In genomic region chr7:150937848-150938561, GRCh38 we compare ENCODE assay signal across 10 cellular contexts. TPM values are rescaled to one million over a fixed set of nuclear protein-coding genes. Genes with fewer than 3 reads are reported as not detected.
DNase-seq lines count a peak whose midpoint lies in the region; ATAC-seq and TF ChIP-seq lines count a peak whose summit lies in the region.
"Had no signal": no experiment of that assay in that cellular context is flagged by ENCODE, and none has a peak within 500 bp of the region (broad histone marks: within the 10 kb centered on the region; RNA-seq: fewer than 3 reads in every experiment).

No MANE protein-coding gene starts in this region.

- H3K9ac ChIP-seq in SK-N-SH: no peak overlapping the region
- H3K9ac ChIP-seq in fibroblast of lung (ENCODE audit: insufficient read depth, low read length): no peak overlapping the region

- H3K4me2 ChIP-seq in SK-N-SH (no peak overlapping the region), fibroblast of lung (ENCODE audit: extremely low read depth, insufficient read depth, low read length) (no peak overlapping the region)

- CTCF ChIA-PET in SK-N-SH (lab: Yijun Ruan, JAX): interaction anchor here (0.6 to 5.5 kb wide), 15 partner anchors 16 to 173 kb away, joined by 3 to 49 read pairs (median 5); no protein-coding TSS in a partner anchor

- no peak for TF ChIP-seq POLR2A in thyroid gland (IDR thresholded peaks at IDR 0.05)

- ATAC-seq in HG02840 (IDR thresholded peaks at IDR 0.05; ENCODE audit: low FRiP score, unreplicated experiment) (no peak), GM19467 (IDR thresholded peaks at IDR 0.05; ENCODE audit: unreplicated experiment) (no peak), heart right ventricle (no peak)

- no peaks in the 10 kb centered on the region for H3F3A ChIP-seq in SK-N-SH (replicated peaks; ENCODE audit: insufficient read depth)

- no peaks in the 10 kb centered on the region for H4K20me1 ChIP-seq in SK-N-SH (ENCODE audit: insufficient read depth)
- H4K20me1 ChIP-seq in fibroblast of lung (ENCODE audit: control insufficient read depth, extremely low read depth, insufficient read depth, low read length): no peaks in the 10 kb centered on the region

- H3K27me3 ChIP-seq in SK-N-SH (ENCODE audit: insufficient read depth) (peaks cover 27% of the 10 kb centered on the region; the same call in 1 of the 2 replicates), fibroblast of lung (ENCODE audit: control insufficient read depth, insufficient read depth, low read length) (no peaks in the 10 kb centered on the region), thyroid gland (no peaks in the 10 kb centered on the region), heart right ventricle (peaks cover 0 to 22% (median 0%) of the 10 kb centered on the region in 7 donors)

- POLR2A ChIA-PET in SK-N-SH (lab: Yijun Ruan, JAX): interaction anchor here (0.8 to 2.5 kb wide), 6 partner anchors 8 to 151 kb away, joined by 3 to 6 read pairs (median 4); no protein-coding TSS in a partner anchor

- H3K9me3 ChIP-seq in SK-N-SH (no peaks in the 10 kb centered on the region), fibroblast of lung (ENCODE audit: control insufficient read depth, insufficient read depth, low read depth, low read length) (no peaks in the 10 kb centered on the region), thyroid gland (no peaks in the 10 kb centered on the region), heart right ventricle (no peaks in the 10 kb centered on the region)

- H3K9me2 ChIP-seq in SK-N-SH: no peaks in the 10 kb centered on the region

- no peak overlapping the region for H3K4me3 ChIP-seq in SK-N-SH (ENCODE audit: low read depth in 2 of 2, low read length in 1 of 2)
- no peak overlapping the region for H3K4me3 ChIP-seq in fibroblast of lung (replicated peaks in 1 of 4; ENCODE audit: control extremely low read depth in 1 of 4, insufficient read depth in 1 of 4, low read depth in 3 of 4, low read length in 4 of 4)
- no peak overlapping the region for H3K4me3 ChIP-seq in thyroid gland (replicated peaks in 1 of 3)
- no peak overlapping the region for H3K4me3 ChIP-seq in heart right ventricle

- TF ChIP-seq CTCF in SK-N-SH (IDR thresholded peaks at IDR 0.05) (no peak), fibroblast of lung (conservative IDR thresholded peaks at IDR 0.05 in 1 of 2, IDR thresholded peaks at IDR 0.05 in 1 of 2; ENCODE audit: low read depth in 1 of 2, low read length in 2 of 2) (no peak), thyroid gland (IDR thresholded peaks at IDR 0.05) (no peak), heart right ventricle (IDR thresholded peaks at IDR 0.05) (no peak)

- WGBS in SK-N-SH (ENCODE audit: low lambda C conversion rate): 66% methylated on average over 13 of the region's 15 CpGs
- WGBS in thyroid gland, 2 donors: 17 to 24% methylated on average over 13 to 15 of the region's 15 CpGs
- WGBS in heart right ventricle, 2 donors: 45 to 48% methylated on average over 15 of the region's 15 CpGs

- H2AFZ ChIP-seq in SK-N-SH (ENCODE audit: low read depth) (no peak overlapping the region), fibroblast of lung (ENCODE audit: low read length) (no peak overlapping the region)

- no peak for TF ChIP-seq EP300 in SK-N-SH (IDR thresholded peaks at IDR 0.05; ENCODE audit: borderline replicate concordance in 1 of 2, low read depth in 1 of 2, low read length in 1 of 2)

- H3K4me1 ChIP-seq in SK-N-SH (ENCODE audit: control insufficient read depth in 1 of 2, insufficient read depth in 2 of 2, low read depth in 1 of 2, low read length in 1 of 2): peaks cover 0 to 68% of the 10 kb centered on the region in 2 experiments; a peak in 2 of 4 replicates
- no peaks in the 10 kb centered on the region for H3K4me1 ChIP-seq in fibroblast of lung (ENCODE audit: control insufficient read depth, extremely low read depth, insufficient read depth, low read length)
- H3K4me1 ChIP-seq in thyroid gland: peaks cover 0 to 9% of the 10 kb centered on the region in 2 donors
- peaks cover 0 to 23% (median 8%) of the 10 kb centered on the region in 9 donors for H3K4me1 ChIP-seq in heart right ventricle

- intact Hi-C loops in thyroid gland (cut with DNase I) (no loop called here), heart right ventricle (cut with DNase I) (no loop called here)

- no peaks in the 10 kb centered on the region for H3K36me3 ChIP-seq in SK-N-SH (replicated peaks in 1 of 2; ENCODE audit: control insufficient read depth in 1 of 2, insufficient read depth in 2 of 2, low read length in 1 of 2)
- H3K36me3 ChIP-seq in fibroblast of lung (ENCODE audit: control insufficient read depth, insufficient read depth, low read length): no peaks in the 10 kb centered on the region
- H3K36me3 ChIP-seq in thyroid gland: no peaks in the 10 kb centered on the region
- no peaks in the 10 kb centered on the region for H3K36me3 ChIP-seq in heart right ventricle

- H3K79me2 ChIP-seq in SK-N-SH (ENCODE audit: insufficient read depth): no peaks in the 10 kb centered on the region
- H3K79me2 ChIP-seq in fibroblast of lung (ENCODE audit: control insufficient read depth, insufficient read depth, low read length): no peaks in the 10 kb centered on the region

- peak; percentile 28 for DNase-seq in activated naive CD4-positive, alpha-beta T cell treated with Interleukin-2 at 50 U/mL for 16 hours
- no peak for DNase-seq in activated naive CD4-positive, alpha-beta T cell treated with anti-CD3 and anti-CD28 coated beads, Interleukin-2, amount 50 U/mL, for 16 hours
- DNase-seq in SK-N-SH: peak; percentile 41
- peak; percentile 36 to 70 for DNase-seq in fibroblast of lung (ENCODE audit: low read depth in 2 of 2)
- DNase-seq in thyroid gland: peak; percentile 14 to 17
- DNase-seq in heart right ventricle: no peak
- DNase-seq: amygdala had no signal

- peak overlapping the region in 1 of 2 experiments; percentile 58; a peak in 2 of 4 replicates for H3K27ac ChIP-seq in SK-N-SH (ENCODE audit: low read depth in 2 of 2, low read length in 1 of 2)
- H3K27ac ChIP-seq in fibroblast of lung (ENCODE audit: insufficient read depth, low read length): no peak overlapping the region
- no peak overlapping the region for H3K27ac ChIP-seq in thyroid gland
- no peak overlapping the region for H3K27ac ChIP-seq in heart right ventricle

- TF ChIP-seq RAD21 in SK-N-SH (IDR thresholded peaks at IDR 0.05; ENCODE audit: low read length): no peak

TF ChIP-seq in SK-N-SH, 30 proteins besides CTCF, POLR2A, EP300 and RAD21 (continues in another document):
- no peak for TF ChIP-seq ELF1 (IDR thresholded peaks at IDR 0.05)
- TF ChIP-seq, protein P1, sequence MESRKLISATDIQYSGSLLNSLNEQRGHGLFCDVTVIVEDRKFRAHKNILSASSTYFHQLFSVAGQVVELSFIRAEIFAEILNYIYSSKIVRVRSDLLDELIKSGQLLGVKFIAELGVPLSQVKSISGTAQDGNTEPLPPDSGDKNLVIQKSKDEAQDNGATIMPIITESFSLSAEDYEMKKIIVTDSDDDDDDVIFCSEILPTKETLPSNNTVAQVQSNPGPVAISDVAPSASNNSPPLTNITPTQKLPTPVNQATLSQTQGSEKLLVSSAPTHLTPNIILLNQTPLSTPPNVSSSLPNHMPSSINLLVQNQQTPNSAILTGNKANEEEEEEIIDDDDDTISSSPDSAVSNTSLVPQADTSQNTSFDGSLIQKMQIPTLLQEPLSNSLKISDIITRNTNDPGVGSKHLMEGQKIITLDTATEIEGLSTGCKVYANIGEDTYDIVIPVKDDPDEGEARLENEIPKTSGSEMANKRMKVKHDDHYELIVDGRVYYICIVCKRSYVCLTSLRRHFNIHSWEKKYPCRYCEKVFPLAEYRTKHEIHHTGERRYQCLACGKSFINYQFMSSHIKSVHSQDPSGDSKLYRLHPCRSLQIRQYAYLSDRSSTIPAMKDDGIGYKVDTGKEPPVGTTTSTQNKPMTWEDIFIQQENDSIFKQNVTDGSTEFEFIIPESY (IDR thresholded peaks at IDR 0.05; ENCODE audit: borderline replicate concordance, low read depth): no peak
- no peak for TF ChIP-seq SMC3 (IDR thresholded peaks at IDR 0.05; ENCODE audit: low read depth, low read length)
- no peak for TF ChIP-seq IRF3 (IDR thresholded peaks at IDR 0.05; ENCODE audit: low read depth, low read length)
- no peak for TF ChIP-seq RXRA (IDR thresholded peaks at IDR 0.05; ENCODE audit: borderline replicate concordance, low read depth)
- no peak for TF ChIP-seq MEF2A (IDR thresholded peaks at IDR 0.05; ENCODE audit: borderline replicate concordance, low read depth)
- no peak for TF ChIP-seq RFX5 (IDR thresholded peaks at IDR 0.05; ENCODE audit: low read length)

RNA-seq across cellular contexts. Expression of gene KCNH2, which starts 40.1 kb away (rescaled TPM):
- polyA plus RNA-seq in SK-N-SH (2012; rRNA removed) (2.2 and 6.4 TPM in 2 replicates), fibroblast of lung (0.15 and 0.20 TPM in 2 replicates), heart right ventricle (10 to 100 TPM; 50.2 to 99.9 TPM)
- 2.8 and 8.3 TPM in 2 replicates for polyA plus RNA-seq in SK-N-SH (2012; cell fraction: cytosol; rRNA removed)
- polyA plus RNA-seq in SK-N-SH (2012; cell fraction: nucleus; rRNA removed): 4.1 and 6.1 TPM in 2 replicates
- total RNA-seq in fibroblast of lung (6.1 and 6.2 TPM in 2 replicates), thyroid gland (under 1 TPM; 0.33 to 0.93 (median 0.63) TPM), heart right ventricle (100 to 1,000 TPM in 1 of 10 donors, 10 to 100 TPM in 9; 63.2 to 126 (median 78.4) TPM)
- 0.14 and 0.27 TPM in 2 replicates for polyA plus RNA-seq in fibroblast of lung (2012)
- 0.59 TPM in 1 of 2 replicates, not detected in the other for polyA minus RNA-seq in fibroblast of lung (ENCODE audit: low replicate concordance)
- total RNA-seq: lung microvascular endothelial cell had no signal

RNA-seq across cellular contexts. Expression of gene NOS3, which starts 52.8 kb away (rescaled TPM):
- polyA plus RNA-seq in SK-N-SH (2012; rRNA removed) (0.15 and 0.41 TPM in 2 replicates), fibroblast of lung (0.12 and 0.38 TPM in 2 replicates), heart right ventricle (10 to 100 TPM; 11.1 to 25.5 TPM)
- polyA plus RNA-seq in SK-N-SH (2012; cell fraction: cytosol; rRNA removed): 0.01 and 0.24 TPM in 2 replicates
- 0.09 and 0.13 TPM in 2 replicates for polyA plus RNA-seq in SK-N-SH (2012; cell fraction: nucleus; rRNA removed)
- total RNA-seq in fibroblast of lung (0.50 and 0.77 TPM in 2 replicates), thyroid gland (1 to 10 TPM; 5.2 to 8.1 (median 6.3) TPM), heart right ventricle (10 to 100 TPM in 9 of 10 donors, 1 to 10 TPM in 1; 10.0 to 53.3 (median 13.3) TPM)
- 0.40 and 0.58 TPM in 2 replicates for polyA plus RNA-seq in fibroblast of lung (2012)
- polyA minus RNA-seq in fibroblast of lung (ENCODE audit: low replicate concordance): 0.22 and 0.67 TPM in 2 replicates

Comparison
In these comparisons a context has a peak if more than half of its experiments do, and no peak if none do; other contexts are left out.
1. DNase-seq: peak in activated naive CD4-positive, alpha-beta T cell treated with Interleukin-2 at 50 U/mL for 16 hours (single experiment), SK-N-SH (single experiment), fibroblast of lung (2 of 2) and thyroid gland (2 of 2); none in activated naive CD4-positive, alpha-beta T cell treated with anti-CD3 and anti-CD28 coated beads, Interleukin-2, amount 50 U/mL, for 16 hours (single experiment) and heart right ventricle (0 of 2).